Comparison of ENCODE assay signal across 1 cellular context in the genomic region with DNA sequence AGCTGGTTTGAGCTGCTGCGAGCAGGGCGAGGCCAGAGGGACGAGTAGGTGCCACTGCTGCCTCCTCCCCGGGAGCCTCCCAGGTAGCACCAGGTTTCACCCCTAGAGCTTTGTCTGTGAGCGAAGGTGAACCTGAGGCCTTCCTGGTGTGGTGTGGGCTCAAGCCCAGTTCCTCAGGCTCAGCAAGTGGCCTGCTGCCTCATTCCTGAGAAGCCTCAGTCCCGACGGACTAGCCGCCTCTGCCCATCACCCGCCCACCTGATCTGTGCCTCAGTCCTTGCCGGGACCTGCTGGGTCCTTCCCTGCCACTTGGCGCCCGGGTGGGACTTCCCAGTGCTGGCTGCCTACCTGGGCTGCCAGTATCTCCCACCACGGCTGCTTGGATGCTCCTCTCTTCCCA.
TF ChIP-seq lines count a peak whose summit lies in the region.

No MANE protein-coding gene starts in this region.

TF ChIP-seq in GM12878, 131 proteins besides CTCF, POLR2A, EP300 and RAD21 (continued from another document):
- TF ChIP-seq, protein P1, sequence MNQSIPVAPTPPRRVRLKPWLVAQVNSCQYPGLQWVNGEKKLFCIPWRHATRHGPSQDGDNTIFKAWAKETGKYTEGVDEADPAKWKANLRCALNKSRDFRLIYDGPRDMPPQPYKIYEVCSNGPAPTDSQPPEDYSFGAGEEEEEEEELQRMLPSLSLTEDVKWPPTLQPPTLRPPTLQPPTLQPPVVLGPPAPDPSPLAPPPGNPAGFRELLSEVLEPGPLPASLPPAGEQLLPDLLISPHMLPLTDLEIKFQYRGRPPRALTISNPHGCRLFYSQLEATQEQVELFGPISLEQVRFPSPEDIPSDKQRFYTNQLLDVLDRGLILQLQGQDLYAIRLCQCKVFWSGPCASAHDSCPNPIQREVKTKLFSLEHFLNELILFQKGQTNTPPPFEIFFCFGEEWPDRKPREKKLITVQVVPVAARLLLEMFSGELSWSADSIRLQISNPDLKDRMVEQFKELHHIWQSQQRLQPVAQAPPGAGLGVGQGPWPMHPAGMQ (IDR thresholded peaks at IDR 0.05; ENCODE audit: borderline replicate concordance): no peak
TF ChIP-seq in GM12878: peak in this region for 1.
